18 cellular contexts compared by ENCODE assay signal in the genomic region with DNA sequence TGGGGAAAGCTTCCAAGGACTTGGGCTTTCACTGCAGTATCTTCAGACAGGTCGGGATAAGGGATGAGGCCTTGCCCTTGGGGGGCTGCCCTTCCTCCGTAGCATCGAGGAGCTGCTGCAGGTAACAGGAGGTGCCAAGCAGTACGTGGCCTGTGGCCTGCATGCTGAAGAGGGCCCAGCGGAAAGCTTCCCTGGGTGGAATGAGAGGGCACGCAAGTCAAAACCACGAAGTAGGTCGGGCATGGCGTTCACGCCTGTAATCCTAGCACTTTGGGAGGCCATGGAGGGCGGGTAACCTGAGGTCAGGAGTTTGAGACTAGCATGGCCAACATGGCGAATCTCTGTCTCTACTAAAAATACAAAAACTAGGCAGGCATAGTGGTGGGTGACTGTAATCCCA. TPM values are rescaled to one million over a fixed set of nuclear protein-coding genes. Genes with fewer than 3 reads are reported as not detected.
"Had no signal": no experiment of that assay in that cellular context is flagged by ENCODE, and none has a peak within 500 bp of the region (broad histone marks: within the 10 kb centered on the region; RNA-seq: fewer than 3 reads in every experiment).

No MANE protein-coding gene starts in this region.

- ATAC-seq: foreskin keratinocyte; pancreas; stimulated activated memory B cell treated with anti-CD40 and anti-IgM and Interleukin-4, amounts not matched to agents 10 μg/mL and 1 μg/mL and 100 μg/mL, for 72 hours; T-helper 17 cell; WTC11 had no signal

- H3K36me3 ChIP-seq: adrenal gland, colonic mucosa, pancreas, upper lobe of left lung had no signal

- H3K27me3 ChIP-seq: adrenal gland, colonic mucosa, pancreas, upper lobe of left lung had no signal

- H3K27ac ChIP-seq: colonic mucosa, foreskin keratinocyte, pancreas had no signal

- H3K4me3 ChIP-seq: adrenal gland, colonic mucosa, pancreas, upper lobe of left lung had no signal

- H3K9me3 ChIP-seq: adrenal gland, colonic mucosa, pancreas, upper lobe of left lung had no signal

- H3K4me1 ChIP-seq: colonic mucosa, pancreas had no signal

- DNase-seq: activated CD4-positive, alpha-beta memory T cell treated with anti-CD3 and anti-CD28 coated beads, Interleukin-2, amount 10 ng/mL, durations not matched to agents 7 days and 5 days; activated CD4-positive, alpha-beta T cell treated with anti-CD3 and anti-CD28 coated beads for 4 hours; activated naive CD4-positive, alpha-beta T cell treated with anti-CD3 and anti-CD28 coated beads, Interleukin-2, amount 10 ng/mL, durations not matched to agents 7 days and 5 days; activated T-cell treated with anti-CD3 and anti-CD28 coated beads, Interleukin-2, amount 50 U/mL, for 24 hours; caudate nucleus; colonic mucosa; head of caudate nucleus; naive B cell; pancreas; retina; stimulated activated CD4-positive, alpha-beta T cell treated with anti-CD3 and anti-CD28 coated beads, Interleukin-2, amount 100 ng/mL, for 48 hours; T-helper 17 cell had no signal

RNA-seq across cellular contexts. Expression of a gene that starts 12.9 kb away (rescaled TPM):
- total RNA-seq: activated CD4-positive, alpha-beta memory T cell treated with anti-CD3 and anti-CD28 coated beads, Interleukin-2, amount 10 ng/mL, durations not matched to agents 7 days and 5 days; foreskin keratinocyte; mesothelial cell of epicardium; T-helper 17 cell; upper lobe of left lung; WTC11 had no signal
